Comparison of ENCODE assay signal across 8 cellular contexts in the genomic region with DNA sequence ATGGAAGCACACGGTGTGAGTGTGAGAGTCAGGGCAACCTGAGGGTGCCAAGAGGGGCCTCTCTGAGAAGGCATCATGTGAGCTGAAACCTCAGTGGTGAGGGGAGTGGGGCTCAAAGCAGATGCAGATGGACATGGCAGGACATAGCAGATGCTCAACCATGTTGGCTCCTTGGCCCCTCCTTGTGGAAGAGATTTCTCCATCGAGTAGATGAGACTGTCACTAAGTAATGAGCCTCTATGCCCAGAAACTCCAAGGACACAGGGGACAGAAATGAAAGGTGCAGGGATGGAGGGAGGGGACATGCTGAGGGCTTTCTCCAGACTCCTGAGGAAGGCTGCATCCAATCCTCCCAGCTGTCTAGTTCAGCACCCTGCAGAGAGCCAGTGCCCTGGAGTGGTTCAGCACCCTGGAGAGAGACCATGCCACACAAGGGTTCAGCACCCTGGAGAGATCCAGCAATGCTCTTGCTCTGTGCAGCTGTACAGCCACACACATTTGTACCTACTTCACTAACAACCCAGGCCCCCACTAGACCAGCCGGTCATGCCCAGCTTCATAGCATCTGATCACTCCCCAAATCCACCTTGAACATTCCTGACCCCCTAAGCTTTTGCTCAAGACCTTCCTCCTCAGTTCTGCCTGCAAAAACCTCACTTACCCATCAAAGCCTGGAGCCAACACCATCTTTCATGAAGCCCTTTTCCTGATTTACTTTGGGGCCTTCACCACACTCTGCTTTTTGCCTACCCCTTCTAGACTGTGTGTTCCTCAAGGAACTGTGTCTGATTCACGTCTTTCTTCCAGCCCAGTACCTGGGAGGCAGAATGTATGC.
A peak's percentile ranks its signal among the peaks of the same experiment; 100 is the strongest.
DNase-seq lines count a peak whose midpoint lies in the region; ATAC-seq and TF ChIP-seq lines count a peak whose summit lies in the region.

No MANE protein-coding gene starts in this region.

- no peak overlapping the region for H3K4me3 ChIP-seq in retinal pigment epithelial cell (ENCODE audit: low read length)

- POLR2A ChIA-PET in activated CD4-positive, alpha-beta T cell treated with anti-CD3 and anti-CD28 coated beads, Interleukin-2, amount 10 ng/mL, durations not matched to agents 7 days and 5 days (lab: Charles Lee): interaction anchor here (0.6 kb wide), 1 partner anchor 57 kb away, joined by 3 read pairs; no protein-coding TSS in a partner anchor

- ATAC-seq in HG02610 (IDR thresholded peaks at IDR 0.05; ENCODE audit: unreplicated experiment): no peak
- no peak for ATAC-seq in GM19324 (IDR thresholded peaks at IDR 0.05; ENCODE audit: low FRiP score, unreplicated experiment)

- H3K27me3 Mint-ChIP-seq in activated CD4-positive, alpha-beta T cell treated with anti-CD3 and anti-CD28 coated beads, Interleukin-2, amount 10 ng/mL, durations not matched to agents 7 days and 5 days: peaks cover 2% of the 10 kb centered on the region

- TF ChIP-seq EP300 in Ishikawa (IDR thresholded peaks at IDR 0.05; ENCODE audit: borderline replicate concordance): no peak

- H3K36me3 Mint-ChIP-seq in activated CD4-positive, alpha-beta T cell treated with anti-CD3 and anti-CD28 coated beads, Interleukin-2, amount 10 ng/mL, durations not matched to agents 7 days and 5 days (ENCODE audit: low read depth): no peaks in the 10 kb centered on the region

- no peak overlapping the region for H3K27ac Mint-ChIP-seq in activated CD4-positive, alpha-beta T cell treated with anti-CD3 and anti-CD28 coated beads, Interleukin-2, amount 10 ng/mL, durations not matched to agents 7 days and 5 days

- H3K4me1 Mint-ChIP-seq in activated CD4-positive, alpha-beta T cell treated with anti-CD3 and anti-CD28 coated beads, Interleukin-2, amount 10 ng/mL, durations not matched to agents 7 days and 5 days: no peaks in the 10 kb centered on the region

- H3K4me3 Mint-ChIP-seq in activated CD4-positive, alpha-beta T cell treated with anti-CD3 and anti-CD28 coated beads, Interleukin-2, amount 10 ng/mL, durations not matched to agents 7 days and 5 days: no peak overlapping the region

- no peaks in the 10 kb centered on the region for H3K9me3 Mint-ChIP-seq in activated CD4-positive, alpha-beta T cell treated with anti-CD3 and anti-CD28 coated beads, Interleukin-2, amount 10 ng/mL, durations not matched to agents 7 days and 5 days

- CTCF ChIA-PET in activated CD4-positive, alpha-beta T cell treated with anti-CD3 and anti-CD28 coated beads, Interleukin-2, amount 10 ng/mL, durations not matched to agents 7 days and 5 days (lab: Charles Lee): no interaction called here

- DNase-seq in DMS53 (lab: John Stamatoyannopoulos, UW): peak; percentile 62
- peak; percentile 61 for DNase-seq in activated CD4-positive, alpha-beta T cell treated with anti-CD3 and anti-CD28 coated beads, Interleukin-2, amount 10 ng/mL, durations not matched to agents 7 days and 5 days
- peak; percentile 46 for DNase-seq in germinal center (ENCODE audit: low spot score)
- DNase-seq in retinal pigment epithelial cell (ENCODE audit: low read depth): peak; percentile 38
- no peak for DNase-seq in COLO668 (lab: John Stamatoyannopoulos, UW; ENCODE audit: unreplicated experiment)

- TF ChIP-seq RAD21 in Ishikawa (IDR thresholded peaks at IDR 0.05; ENCODE audit: low read depth): 0 out of 2 replicates have a peak, but pooled peaks have one; percentile 15

- TF ChIP-seq CTCF in retinal pigment epithelial cell (conservative IDR thresholded peaks at IDR 0.05; ENCODE audit: low read depth, low read length): no peak

TF ChIP-seq in Ishikawa, 13 proteins besides CTCF, POLR2A, EP300 and RAD21:
- no peak; the same call in 1 of the 2 replicates for TF ChIP-seq TCF12 (IDR thresholded peaks at IDR 0.05; ENCODE audit: low read depth)
- TF ChIP-seq, protein P1, sequence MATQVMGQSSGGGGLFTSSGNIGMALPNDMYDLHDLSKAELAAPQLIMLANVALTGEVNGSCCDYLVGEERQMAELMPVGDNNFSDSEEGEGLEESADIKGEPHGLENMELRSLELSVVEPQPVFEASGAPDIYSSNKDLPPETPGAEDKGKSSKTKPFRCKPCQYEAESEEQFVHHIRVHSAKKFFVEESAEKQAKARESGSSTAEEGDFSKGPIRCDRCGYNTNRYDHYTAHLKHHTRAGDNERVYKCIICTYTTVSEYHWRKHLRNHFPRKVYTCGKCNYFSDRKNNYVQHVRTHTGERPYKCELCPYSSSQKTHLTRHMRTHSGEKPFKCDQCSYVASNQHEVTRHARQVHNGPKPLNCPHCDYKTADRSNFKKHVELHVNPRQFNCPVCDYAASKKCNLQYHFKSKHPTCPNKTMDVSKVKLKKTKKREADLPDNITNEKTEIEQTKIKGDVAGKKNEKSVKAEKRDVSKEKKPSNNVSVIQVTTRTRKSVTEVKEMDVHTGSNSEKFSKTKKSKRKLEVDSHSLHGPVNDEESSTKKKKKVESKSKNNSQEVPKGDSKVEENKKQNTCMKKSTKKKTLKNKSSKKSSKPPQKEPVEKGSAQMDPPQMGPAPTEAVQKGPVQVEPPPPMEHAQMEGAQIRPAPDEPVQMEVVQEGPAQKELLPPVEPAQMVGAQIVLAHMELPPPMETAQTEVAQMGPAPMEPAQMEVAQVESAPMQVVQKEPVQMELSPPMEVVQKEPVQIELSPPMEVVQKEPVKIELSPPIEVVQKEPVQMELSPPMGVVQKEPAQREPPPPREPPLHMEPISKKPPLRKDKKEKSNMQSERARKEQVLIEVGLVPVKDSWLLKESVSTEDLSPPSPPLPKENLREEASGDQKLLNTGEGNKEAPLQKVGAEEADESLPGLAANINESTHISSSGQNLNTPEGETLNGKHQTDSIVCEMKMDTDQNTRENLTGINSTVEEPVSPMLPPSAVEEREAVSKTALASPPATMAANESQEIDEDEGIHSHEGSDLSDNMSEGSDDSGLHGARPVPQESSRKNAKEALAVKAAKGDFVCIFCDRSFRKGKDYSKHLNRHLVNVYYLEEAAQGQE (IDR thresholded peaks at IDR 0.05; ENCODE audit: low read depth): peak; percentile 99
- no peak for TF ChIP-seq ZBTB7A (IDR thresholded peaks at IDR 0.05; ENCODE audit: low read depth)
- TF ChIP-seq NFIC (IDR thresholded peaks at IDR 0.05): no peak
- TF ChIP-seq CEBPB (IDR thresholded peaks at IDR 0.05): no peak
- TF ChIP-seq TEAD4 (IDR thresholded peaks at IDR 0.05): peak; percentile 42
- no peak for TF ChIP-seq CREB1 (IDR thresholded peaks at IDR 0.05; ENCODE audit: low read depth)
- TF ChIP-seq, protein P2, sequence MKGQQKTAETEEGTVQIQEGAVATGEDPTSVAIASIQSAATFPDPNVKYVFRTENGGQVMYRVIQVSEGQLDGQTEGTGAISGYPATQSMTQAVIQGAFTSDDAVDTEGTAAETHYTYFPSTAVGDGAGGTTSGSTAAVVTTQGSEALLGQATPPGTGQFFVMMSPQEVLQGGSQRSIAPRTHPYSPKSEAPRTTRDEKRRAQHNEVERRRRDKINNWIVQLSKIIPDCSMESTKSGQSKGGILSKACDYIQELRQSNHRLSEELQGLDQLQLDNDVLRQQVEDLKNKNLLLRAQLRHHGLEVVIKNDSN (IDR thresholded peaks at IDR 0.05): no peak
- TF ChIP-seq EGR1 (IDR thresholded peaks at IDR 0.05): no peak
- TF ChIP-seq, protein P3, sequence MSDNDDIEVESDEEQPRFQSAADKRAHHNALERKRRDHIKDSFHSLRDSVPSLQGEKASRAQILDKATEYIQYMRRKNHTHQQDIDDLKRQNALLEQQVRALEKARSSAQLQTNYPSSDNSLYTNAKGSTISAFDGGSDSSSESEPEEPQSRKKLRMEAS (IDR thresholded peaks at IDR 0.05): peak; percentile 69
- TF ChIP-seq FOXM1 (IDR thresholded peaks at IDR 0.05; ENCODE audit: borderline replicate concordance, low read depth): no peak
- TF ChIP-seq TAF1 (IDR thresholded peaks at IDR 0.05; ENCODE audit: low read depth): no peak
- TF ChIP-seq YY1 (IDR thresholded peaks at IDR 0.05; ENCODE audit: low read depth): no peak
